ENCODE assay signal across 13 cellular contexts in the genomic region with DNA sequence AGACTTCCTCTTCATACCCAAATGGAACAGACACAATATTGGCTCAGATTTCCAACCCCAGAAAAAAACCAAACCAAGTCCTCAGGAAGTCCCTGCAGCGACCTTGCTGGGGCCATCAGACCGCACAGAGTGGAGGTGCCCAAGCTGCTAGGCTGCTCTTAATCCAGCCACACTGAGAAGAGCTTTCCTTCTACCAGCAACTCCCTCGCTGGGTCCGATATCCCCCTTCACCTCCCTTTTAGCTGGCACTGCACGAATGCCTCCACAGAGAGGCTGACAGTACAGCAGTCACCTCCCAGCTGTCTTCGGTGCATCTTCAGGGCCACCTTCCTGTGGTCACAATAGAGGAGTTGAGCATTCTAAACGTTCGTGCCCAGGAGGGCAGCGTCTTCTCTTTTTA. TPM values are rescaled to one million over a fixed set of nuclear protein-coding genes. Genes with fewer than 3 reads are reported as not detected.
DNase-seq lines count a peak whose midpoint lies in the region; ATAC-seq and TF ChIP-seq lines count a peak whose summit lies in the region.
"Had no signal": no experiment of that assay in that cellular context is flagged by ENCODE, and none has a peak within 500 bp of the region (broad histone marks: within the 10 kb centered on the region; RNA-seq: fewer than 3 reads in every experiment).

No MANE protein-coding gene starts in this region.

- H3K4me3 Mint-ChIP-seq in CD14-positive monocyte (peak overlapping the region; percentile 70 to 89), IgD-negative memory B cell (peak overlapping the region; percentile 34 to 83 (median 60))

- H3K27ac ChIP-seq in colonic mucosa, result peak overlapping the region; percentile 71
- peak overlapping the region; percentile 57 for H3K27ac ChIP-seq in neutrophil
- H3K27ac ChIP-seq: thoracic aorta had no signal

- peaks cover 11% of the 10 kb centered on the region for H3K4me1 ChIP-seq in colonic mucosa
- H3K4me1 ChIP-seq in neutrophil (ENCODE audit: control insufficient read depth in 1 of 2, insufficient read depth in 1 of 2, low read depth in 1 of 2, low read length in 1 of 2), result peaks cover 41 to 42% of the 10 kb centered on the region in 2 experiments

- H3K4me1 Mint-ChIP-seq in CD14-positive monocyte (peaks cover 69% of the 10 kb centered on the region), IgD-negative memory B cell (peaks cover 16 to 39% (median 29%) of the 10 kb centered on the region in 3 donors)

- peaks cover 7 to 24% of the 10 kb centered on the region in 2 donors for H3K36me3 Mint-ChIP-seq in CD14-positive monocyte
- no peaks in the 10 kb centered on the region for H3K36me3 Mint-ChIP-seq in IgD-negative memory B cell

- no peak overlapping the region for H3K4me3 ChIP-seq in colonic mucosa
- H3K4me3 ChIP-seq in neutrophil (ENCODE audit: low read depth in 1 of 2, low read length in 1 of 2), result no peak overlapping the region
- H3K4me3 ChIP-seq: body of pancreas, thoracic aorta had no signal

- peak overlapping the region; percentile 86 to 96 (median 91) for H3K27ac Mint-ChIP-seq in CD14-positive monocyte
- H3K27ac Mint-ChIP-seq in IgD-negative memory B cell, result peak overlapping the region; percentile 72 to 82 (median 76)

- H3K9ac ChIP-seq in colonic mucosa (ENCODE audit: low read depth in 2 of 2, low read length in 2 of 2), result peak overlapping the region; percentile 16 to 64

- no peaks in the 10 kb centered on the region for H3K9me3 ChIP-seq in colonic mucosa
- H3K9me3 ChIP-seq in neutrophil, result no peaks in the 10 kb centered on the region
- H3K9me3 ChIP-seq: body of pancreas, thoracic aorta had no signal

- ATAC-seq in HG03280 (IDR thresholded peaks at IDR 0.05; ENCODE audit: unreplicated experiment), result no peak
- ATAC-seq: body of pancreas, esophagus mucosa had no signal

- H3K27me3 ChIP-seq in colonic mucosa (no peaks in the 10 kb centered on the region), neutrophil (no peaks in the 10 kb centered on the region)
- H3K27me3 ChIP-seq: body of pancreas had no signal

- H3K27me3 Mint-ChIP-seq in CD14-positive monocyte (ENCODE audit: low read depth in 3 of 3) (peaks cover 0 to 1% (median 0%) of the 10 kb centered on the region in 3 donors), IgD-negative memory B cell (no peaks in the 10 kb centered on the region)

- no peak for DNase-seq in CD14-positive monocyte (ENCODE audit: low spot score)
- DNase-seq in colonic mucosa, result no peak
- DNase-seq in foreskin melanocyte, result no peak
- DNase-seq in activated CD4-positive, CD25-positive, alpha-beta regulatory T cell treated with anti-CD3 and anti-CD28 coated beads, Interleukin-2, amount 50 U/mL, for 72 hours, result no peak
- DNase-seq: body of pancreas; NCI-H446 treated with DMSO at 0.1 percent for 48 hours; Right ventricle myocardium superior; stimulated activated CD4-positive, alpha-beta T cell treated with anti-CD3 and anti-CD28 coated beads, Interleukin-4, amount 100 ng/mL, for 1 hour had no signal

- H3K36me3 ChIP-seq in colonic mucosa (no peaks in the 10 kb centered on the region), neutrophil (peaks cover 13% of the 10 kb centered on the region)

- intact Hi-C loops in CD14-positive monocyte (cut with micrococcal nuclease), result no loop called here
- intact Hi-C loops in colonic mucosa (cut with DNase I), result no loop called here

- TF ChIP-seq CTCF in CD14-positive monocyte (IDR thresholded peaks at IDR 0.05) (no peak), colonic mucosa (IDR thresholded peaks at IDR 0.05) (no peak), neutrophil (IDR thresholded peaks at IDR 0.05) (no peak)

- H3K9me3 Mint-ChIP-seq in CD14-positive monocyte, result no peaks in the 10 kb centered on the region
- H3K9me3 Mint-ChIP-seq in IgD-negative memory B cell, result no peaks in the 10 kb centered on the region

RNA-seq across cellular contexts. Expression of gene NAIF1, which starts 5.8 kb away (rescaled TPM):
- polyA plus RNA-seq in CD14-positive monocyte (1 to 10 TPM; 4.6 to 5.6 TPM), IgD-negative memory B cell (12.7 TPM)
- total RNA-seq in colonic mucosa, result 10 to 100 TPM; 10.8 to 11.6 TPM

RNA-seq across cellular contexts. Expression of gene SLC25A25, which starts 6.7 kb away (rescaled TPM):
- polyA plus RNA-seq in CD14-positive monocyte (1 to 10 TPM; 5.1 to 6.3 TPM), IgD-negative memory B cell (7.4 TPM)
- total RNA-seq in colonic mucosa, result 10 to 100 TPM; 12.3 to 19.7 TPM
